9 cellular contexts compared by ENCODE assay signal in genomic region chr6:43629505-43630300, GRCh38. TPM values are rescaled to one million over a fixed set of nuclear protein-coding genes. Genes with fewer than 3 reads are reported as not detected.
DNase-seq lines count a peak whose midpoint lies in the region; ATAC-seq and TF ChIP-seq lines count a peak whose summit lies in the region.
"Had no signal": no experiment of that assay in that cellular context is flagged by ENCODE, and none has a peak within 500 bp of the region (broad histone marks: within the 10 kb centered on the region; RNA-seq: fewer than 3 reads in every experiment).

No MANE protein-coding gene starts in this region.

- H3K4me1 Mint-ChIP-seq in activated B cell treated with CpG ODN at 0.5 μM for 24 hours: peaks cover 41% of the 10 kb centered on the region
- H3K4me1 Mint-ChIP-seq in immature natural killer cell: peaks cover 31 to 44% of the 10 kb centered on the region in 2 donors

- H3K27me3 Mint-ChIP-seq in activated B cell treated with CpG ODN at 0.5 μM for 24 hours: no peaks in the 10 kb centered on the region
- peaks cover 3 to 8% (median 3%) of the 10 kb centered on the region in 3 donors for H3K27me3 Mint-ChIP-seq in immature natural killer cell (ENCODE audit: low read depth in 3 of 3)

- POLR2A ChIA-PET in activated B cell treated with CpG ODN at 0.5 μM for 24 hours (lab: Charles Lee): interaction anchor here (0.5 to 3.0 kb wide), 41 partner anchors 10 to 1066 kb away, joined by 3 to 23 read pairs (median 4); partner anchors contain the start of genes CDC5L, CNPY3, HSP90AB1 and MRPL14

- ATAC-seq in GM19023 (IDR thresholded peaks at IDR 0.05; ENCODE audit: unreplicated experiment) (peak; percentile 59), HG03196 (IDR thresholded peaks at IDR 0.05; ENCODE audit: unreplicated experiment) (peak; percentile 74), activated B cell treated with CpG ODN at 0.5 μM for 24 hours (ENCODE audit: low read depth) (peak; percentile 70)

- intact Hi-C loops in activated B cell treated with CpG ODN at 0.5 μM for 24 hours (cut with micrococcal nuclease): loop anchor here (1.0 to 10.0 kb wide), 14 partner anchors 16 to 857 kb away; partner anchors contain the start of genes ABCC10, CDC5L, HSP90AB1 and MRPL14

- H3K27ac ChIP-seq in caudate nucleus (ENCODE audit: low read depth, low read length): peak overlapping the region; percentile 93

- TF ChIP-seq CTCF in AG09309 (IDR thresholded peaks at IDR 0.05; ENCODE audit: control insufficient read depth, insufficient read depth, low read depth, low read length, missing control alignments) (no peak), activated B cell treated with CpG ODN at 0.5 μM for 24 hours (IDR thresholded peaks at IDR 0.05) (no peak)

- CTCF ChIA-PET in activated B cell treated with CpG ODN at 0.5 μM for 24 hours (lab: Charles Lee): interaction anchor here (1.0 to 1.6 kb wide), 5 partner anchors 16 to 683 kb away, joined by 3 to 5 read pairs (median 3); partner anchors contain the start of gene AARS2

- peaks cover 30% of the 10 kb centered on the region for H3K36me3 Mint-ChIP-seq in activated B cell treated with CpG ODN at 0.5 μM for 24 hours (ENCODE audit: low read depth)
- H3K36me3 Mint-ChIP-seq in immature natural killer cell: peaks cover 0 to 6% (median 4%) of the 10 kb centered on the region in 3 donors

- H3K4me3 ChIP-seq in AG09309 (ENCODE audit: control insufficient read depth, low read depth, low read length): peak overlapping the region; percentile 85

- DNase-seq in AG09309 (ENCODE audit: low read depth) (peak; percentile 93), NCI-H226 (peak; percentile 95), activated B cell treated with CpG ODN at 0.5 μM for 24 hours (peak; percentile 87), caudate nucleus (lab: John Stamatoyannopoulos, UW) (peak in 59 of 61 donors; percentile 26 to 96 (median 73)), immature natural killer cell (peak; percentile 79 to 80 (median 80)), smooth muscle cell of the brain vasculature (ENCODE audit: low read depth, low spot score) (peak; percentile 94)

- H3K27ac Mint-ChIP-seq in activated B cell treated with CpG ODN at 0.5 μM for 24 hours (peak overlapping the region; percentile 99), immature natural killer cell (peak overlapping the region; percentile 88 to 97 (median 96))

- H3K9me3 Mint-ChIP-seq in activated B cell treated with CpG ODN at 0.5 μM for 24 hours: no peaks in the 10 kb centered on the region
- H3K9me3 Mint-ChIP-seq in immature natural killer cell: no peaks in the 10 kb centered on the region

- H3K4me3 Mint-ChIP-seq in activated B cell treated with CpG ODN at 0.5 μM for 24 hours (peak overlapping the region; percentile 98), immature natural killer cell (peak overlapping the region; percentile 99 to 100 (median 99))

RNA-seq across cellular contexts. Expression of gene GTPBP2, which starts 0.6 kb away (rescaled TPM):
- 75.7 and 81.4 TPM in 2 replicates for total RNA-seq in activated B cell treated with CpG ODN at 0.5 μM for 24 hours
- polyA plus RNA-seq in immature natural killer cell: 1 to 10 TPM; 3.6 to 4.9 (median 4.3) TPM

RNA-seq across cellular contexts. Expression of gene MAD2L1BP, which starts 5.9 kb away (rescaled TPM):
- 40.1 and 40.5 TPM in 2 replicates for total RNA-seq in activated B cell treated with CpG ODN at 0.5 μM for 24 hours
- 10 to 100 TPM; 23.7 to 30.4 (median 28.3) TPM for polyA plus RNA-seq in immature natural killer cell

RNA-seq across cellular contexts. Expression of gene RSPH9, which starts 15.1 kb away (rescaled TPM):
- 0.17 TPM in 1 of 2 replicates, not detected in the other for total RNA-seq in activated B cell treated with CpG ODN at 0.5 μM for 24 hours
- under 1 TPM; 0.55 to 0.86 (median 0.76) TPM for polyA plus RNA-seq in immature natural killer cell
- total RNA-seq: T-helper 1 cell treated with Interleukin-12 subunit alpha and Interleukin-12 subunit beta and Interleukin-4 antibody, amounts not matched to agents 30 ng/mL and 1 ng/mL, for 36 hours had no signal

RNA-seq across cellular contexts. Expression of gene POLH, which starts 53.7 kb away (rescaled TPM):
- 23.3 and 26.5 TPM in 2 replicates for total RNA-seq in activated B cell treated with CpG ODN at 0.5 μM for 24 hours
- polyA plus RNA-seq in immature natural killer cell: 10 to 100 TPM in 1 of 3 donors, 1 to 10 TPM in 1, not detected in 1; 3.9 to 16.8 TPM

RNA-seq across cellular contexts. Expression of gene XPO5, which starts 53.9 kb away (rescaled TPM):
- 54.4 and 59.4 TPM in 2 replicates for total RNA-seq in activated B cell treated with CpG ODN at 0.5 μM for 24 hours
- polyA plus RNA-seq in immature natural killer cell: 10 to 100 TPM in 1 of 3 donors, 1 to 10 TPM in 2; 5.4 to 14.1 (median 9.1) TPM

Comparison
In these comparisons a context has a peak if more than half of its experiments do, and no peak if none do; other contexts are left out.
1. Peak in every context shown above with its lines: DNase-seq, ATAC-seq, H3K4me3 ChIP-seq and H3K27ac ChIP-seq.